ENCODE assay signal across 8 cellular contexts in genomic region chr19:4368128-4368820, GRCh38. TPM values are rescaled to one million over a fixed set of nuclear protein-coding genes. Genes with fewer than 3 reads are reported as not detected.
DNase-seq lines count a peak whose midpoint lies in the region; ATAC-seq lines count a peak whose summit lies in the region.

No MANE protein-coding gene starts in this region.

- CTCF ChIA-PET in activated CD8-positive, alpha-beta T cell treated with anti-CD3 and anti-CD28 coated beads, Interleukin-2, amount 10 ng/mL, durations not matched to agents 7 days and 5 days (lab: Charles Lee) = interaction anchor here (0.8 to 7.3 kb wide), 7 partner anchors 12 to 103 kb away, joined by 3 to 54 read pairs (median 7); partner anchors contain the start of genes CHAF1A, MPND and SH3GL1

- peaks cover 57% of the 10 kb centered on the region for H3K4me1 Mint-ChIP-seq in activated CD8-positive, alpha-beta T cell treated with anti-CD3 and anti-CD28 coated beads, Interleukin-2, amount 10 ng/mL, durations not matched to agents 7 days and 5 days (ENCODE audit: low read depth)
- peaks cover 57% of the 10 kb centered on the region for H3K4me1 Mint-ChIP-seq in stimulated activated memory B cell treated with anti-CD40 and anti-IgM and Interleukin-4, amounts not matched to agents 10 μg/mL and 1 μg/mL and 100 μg/mL, for 72 hours

- peaks cover 40% of the 10 kb centered on the region for H3K36me3 Mint-ChIP-seq in activated CD8-positive, alpha-beta T cell treated with anti-CD3 and anti-CD28 coated beads, Interleukin-2, amount 10 ng/mL, durations not matched to agents 7 days and 5 days (ENCODE audit: low read depth)
- H3K36me3 Mint-ChIP-seq in stimulated activated memory B cell treated with anti-CD40 and anti-IgM and Interleukin-4, amounts not matched to agents 10 μg/mL and 1 μg/mL and 100 μg/mL, for 72 hours = peaks cover 19% of the 10 kb centered on the region

- H3K27me3 Mint-ChIP-seq in activated CD8-positive, alpha-beta T cell treated with anti-CD3 and anti-CD28 coated beads, Interleukin-2, amount 10 ng/mL, durations not matched to agents 7 days and 5 days (ENCODE audit: low read depth) = no peaks in the 10 kb centered on the region
- no peaks in the 10 kb centered on the region for H3K27me3 Mint-ChIP-seq in stimulated activated memory B cell treated with anti-CD40 and anti-IgM and Interleukin-4, amounts not matched to agents 10 μg/mL and 1 μg/mL and 100 μg/mL, for 72 hours

- no peak for ATAC-seq in activated CD8-positive, alpha-beta T cell treated with anti-CD3 and anti-CD28 coated beads, Interleukin-2, amount 10 ng/mL, durations not matched to agents 7 days and 5 days
- ATAC-seq in left ventricle myocardium superior = peak; percentile 12
- peak; percentile 1 for ATAC-seq in stimulated activated memory B cell treated with anti-CD40 and anti-IgM and Interleukin-4, amounts not matched to agents 10 μg/mL and 1 μg/mL and 100 μg/mL, for 72 hours
- no peak for ATAC-seq in HG02840 (IDR thresholded peaks at IDR 0.05; ENCODE audit: low FRiP score, unreplicated experiment)

- DNase-seq in DMS 273 (lab: John Stamatoyannopoulos, UW; ENCODE audit: unreplicated experiment) = peak; percentile 41
- no peak for DNase-seq in DMS 273 treated with DMSO at 0.1 percent for 48 hours (lab: John Stamatoyannopoulos, UW)
- DNase-seq in activated CD8-positive, alpha-beta T cell treated with anti-CD3 and anti-CD28 coated beads, Interleukin-2, amount 10 ng/mL, durations not matched to agents 7 days and 5 days = no peak
- DNase-seq in left ventricle myocardium superior = no peak
- no peak for DNase-seq in NCI-H82 (lab: John Stamatoyannopoulos, UW)
- DNase-seq in foreskin melanocyte = no peak

- intact Hi-C loops in left ventricle myocardium superior (cut with micrococcal nuclease) = no loop called here

- peak overlapping the region; percentile 69 for H3K4me3 Mint-ChIP-seq in activated CD8-positive, alpha-beta T cell treated with anti-CD3 and anti-CD28 coated beads, Interleukin-2, amount 10 ng/mL, durations not matched to agents 7 days and 5 days
- H3K4me3 Mint-ChIP-seq in stimulated activated memory B cell treated with anti-CD40 and anti-IgM and Interleukin-4, amounts not matched to agents 10 μg/mL and 1 μg/mL and 100 μg/mL, for 72 hours = peak overlapping the region; percentile 47

- H3K27ac Mint-ChIP-seq in activated CD8-positive, alpha-beta T cell treated with anti-CD3 and anti-CD28 coated beads, Interleukin-2, amount 10 ng/mL, durations not matched to agents 7 days and 5 days = peak overlapping the region; percentile 96
- peak overlapping the region; percentile 96 for H3K27ac Mint-ChIP-seq in stimulated activated memory B cell treated with anti-CD40 and anti-IgM and Interleukin-4, amounts not matched to agents 10 μg/mL and 1 μg/mL and 100 μg/mL, for 72 hours

- POLR2A ChIA-PET in activated CD8-positive, alpha-beta T cell treated with anti-CD3 and anti-CD28 coated beads, Interleukin-2, amount 10 ng/mL, durations not matched to agents 7 days and 5 days (lab: Charles Lee) = interaction anchor here (1.0 kb wide), 1 partner anchor 34 kb away, joined by 3 read pairs; the partner anchor contains the start of gene CHAF1A

- no peaks in the 10 kb centered on the region for H3K9me3 Mint-ChIP-seq in activated CD8-positive, alpha-beta T cell treated with anti-CD3 and anti-CD28 coated beads, Interleukin-2, amount 10 ng/mL, durations not matched to agents 7 days and 5 days (ENCODE audit: insufficient read depth)
- H3K9me3 Mint-ChIP-seq in stimulated activated memory B cell treated with anti-CD40 and anti-IgM and Interleukin-4, amounts not matched to agents 10 μg/mL and 1 μg/mL and 100 μg/mL, for 72 hours = no peaks in the 10 kb centered on the region

RNA-seq across cellular contexts. Expression of gene MPND, which starts 24.9 kb away (rescaled TPM):
- 10 to 100 TPM; 26.0 to 27.6 TPM for total RNA-seq in activated CD8-positive, alpha-beta T cell treated with anti-CD3 and anti-CD28 coated beads, Interleukin-2, amount 10 ng/mL, durations not matched to agents 7 days and 5 days
- 19.2 TPM for total RNA-seq in left ventricle myocardium superior

RNA-seq across cellular contexts. Expression of gene STAP2, which starts 29.6 kb away (rescaled TPM):
- 10 to 100 TPM; 14.3 to 16.5 TPM for total RNA-seq in activated CD8-positive, alpha-beta T cell treated with anti-CD3 and anti-CD28 coated beads, Interleukin-2, amount 10 ng/mL, durations not matched to agents 7 days and 5 days
- total RNA-seq in left ventricle myocardium superior = 4.2 TPM

RNA-seq across cellular contexts. Expression of gene SH3GL1, which starts 32.1 kb away (rescaled TPM):
- 10 to 100 TPM; 65.1 to 67.9 TPM for total RNA-seq in activated CD8-positive, alpha-beta T cell treated with anti-CD3 and anti-CD28 coated beads, Interleukin-2, amount 10 ng/mL, durations not matched to agents 7 days and 5 days
- total RNA-seq in left ventricle myocardium superior = 19.1 TPM

RNA-seq across cellular contexts. Expression of gene CHAF1A, which starts 34.2 kb away (rescaled TPM):
- 100 to 1,000 TPM in 1 of 2 experiments, 10 to 100 TPM in 1; 95.3 to 104 TPM for total RNA-seq in activated CD8-positive, alpha-beta T cell treated with anti-CD3 and anti-CD28 coated beads, Interleukin-2, amount 10 ng/mL, durations not matched to agents 7 days and 5 days
- total RNA-seq in left ventricle myocardium superior = 7.2 TPM

Comparison
In these comparisons a context has a peak if more than half of its experiments do, and no peak if none do; other contexts are left out.
1. ATAC-seq: peak in left ventricle myocardium superior (single experiment) and stimulated activated memory B cell treated with anti-CD40 and anti-IgM and Interleukin-4, amounts not matched to agents 10 μg/mL and 1 μg/mL and 100 μg/mL, for 72 hours (single experiment); none in activated CD8-positive, alpha-beta T cell treated with anti-CD3 and anti-CD28 coated beads, Interleukin-2, amount 10 ng/mL, durations not matched to agents 7 days and 5 days (single experiment) and HG02840 (single experiment).